ENCODE assay signal across 31 cellular contexts in genomic region chr3:159969-160368, GRCh38. TPM values are rescaled to one million over a fixed set of nuclear protein-coding genes. Genes with fewer than 3 reads are reported as not detected.
"Had no signal": no experiment of that assay in that cellular context is flagged by ENCODE, and none has a peak within 500 bp of the region (broad histone marks: within the 10 kb centered on the region; RNA-seq: fewer than 3 reads in every experiment).

No MANE protein-coding gene starts in this region.

- H3K4me3 ChIP-seq: gastrocnemius medialis, hepatocyte, lung, mucosa of descending colon, neural progenitor cell, right atrium auricular region, smooth muscle cell, stomach, thyroid gland, vagina had no signal

- H3K27ac Mint-ChIP-seq: effector memory CD8-positive, alpha-beta T cell; mesothelial cell of epicardium; naive thymus-derived CD4-positive, alpha-beta T cell; nephron; neural progenitor cell; progenitor cell of endocrine pancreas; stimulated activated effector memory CD8-positive, alpha-beta T cell treated with anti-CD3 and anti-CD28 coated beads, Interleukin-12 subunit alpha, Interleukin-12 subunit beta, amount 100 ng/mL, for 72 hours had no signal

- H3K36me3 Mint-ChIP-seq: mesothelial cell of epicardium; naive thymus-derived CD4-positive, alpha-beta T cell; neural progenitor cell; stimulated activated effector memory CD8-positive, alpha-beta T cell treated with anti-CD3 and anti-CD28 coated beads, Interleukin-12 subunit alpha, Interleukin-12 subunit beta, amount 100 ng/mL, for 72 hours had no signal

- DNase-seq: cortex of kidney; effector memory CD8-positive, alpha-beta T cell; foreskin fibroblast; gastrocnemius medialis; head of caudate nucleus; kidney; mesenchymal stem cell; mucosa of descending colon; stimulated activated CD4-positive, alpha-beta T cell treated with anti-CD3 and anti-CD28 coated beads, Interleukin-12 subunit alpha, Interleukin-12 subunit beta, amount 100 ng/mL, for 4 hours; stimulated activated CD4-positive, alpha-beta T cell treated with anti-CD3 and anti-CD28 coated beads, Interleukin-2, amount 100 ng/mL, for 24 hours; stimulated activated CD4-positive, alpha-beta T cell treated with anti-CD3 and anti-CD28 coated beads, Interleukin-4, amount 100 ng/mL, for 24 hours; stimulated activated naive CD4-positive, alpha-beta T cell treated with Interleukin-2 at 50 U/mL for 16 hours; stomach; thyroid gland; trophoblast cell had no signal

- ATAC-seq: effector memory CD8-positive, alpha-beta T cell; esophagus mucosa; gastrocnemius medialis; left lobe of liver; mucosa of descending colon; naive thymus-derived CD4-positive, alpha-beta T cell; sciatic nerve; stimulated activated effector memory CD8-positive, alpha-beta T cell treated with anti-CD3 and anti-CD28 coated beads, Interleukin-12 subunit alpha, Interleukin-12 subunit beta, amount 100 ng/mL, for 72 hours had no signal

- H3K4me1 Mint-ChIP-seq: mesothelial cell of epicardium; nephron; stimulated activated effector memory CD8-positive, alpha-beta T cell treated with anti-CD3 and anti-CD28 coated beads, Interleukin-12 subunit alpha, Interleukin-12 subunit beta, amount 100 ng/mL, for 72 hours had no signal

- H3K4me3 Mint-ChIP-seq: effector memory CD8-positive, alpha-beta T cell; mesothelial cell of epicardium; naive thymus-derived CD4-positive, alpha-beta T cell; nephron; neural progenitor cell; stimulated activated effector memory CD8-positive, alpha-beta T cell treated with anti-CD3 and anti-CD28 coated beads, Interleukin-12 subunit alpha, Interleukin-12 subunit beta, amount 100 ng/mL, for 72 hours had no signal

- H3K9me3 Mint-ChIP-seq: mesothelial cell of epicardium, nephron, neural progenitor cell had no signal

- H3K27me3 Mint-ChIP-seq: effector memory CD8-positive, alpha-beta T cell had no signal

RNA-seq across cellular contexts. Expression of gene CHL1, which starts 36.6 kb away (rescaled TPM):
- total RNA-seq: dermis microvascular lymphatic vessel endothelial cell; glomerular endothelial cell; mesothelial cell of epicardium; naive thymus-derived CD4-positive, alpha-beta T cell; smooth muscle cell had no signal
- polyA plus RNA-seq: hepatocyte; naive thymus-derived CD4-positive, alpha-beta T cell; smooth muscle cell had no signal
